ENCODE assay signal across 11 cellular contexts in the genomic region with DNA sequence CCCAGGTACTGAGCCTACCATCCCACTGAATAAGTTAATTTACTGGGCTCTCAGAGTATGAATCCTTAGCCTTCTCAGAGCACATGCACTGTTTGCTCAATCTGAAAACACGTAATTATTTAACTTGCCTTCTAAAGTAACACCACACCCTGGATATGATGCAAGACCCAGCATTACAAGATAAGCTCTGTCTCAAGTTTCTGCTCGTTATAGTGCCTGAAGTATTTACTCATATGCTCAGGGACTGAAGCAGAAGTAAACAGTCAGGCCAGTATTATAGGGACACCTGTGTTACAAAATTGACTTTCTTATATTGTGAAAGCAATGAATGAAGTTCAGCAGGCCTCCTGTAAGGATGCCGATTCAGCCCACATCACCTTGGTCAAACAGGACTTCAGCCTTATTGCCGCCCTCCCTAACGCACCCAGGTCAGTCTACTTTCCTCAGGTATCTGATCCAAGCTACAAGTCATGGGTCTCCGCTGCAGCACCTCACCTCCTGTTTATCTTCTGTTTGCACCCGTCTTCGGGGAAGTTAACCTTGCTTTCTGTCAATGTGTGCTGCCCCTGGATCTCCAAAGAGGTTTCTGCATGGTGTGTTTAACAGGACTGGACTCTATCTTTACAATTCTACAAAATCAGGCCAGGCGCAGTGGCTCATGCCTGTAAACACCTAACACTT. TPM values are rescaled to one million over a fixed set of nuclear protein-coding genes. Genes with fewer than 3 reads are reported as not detected.
DNase-seq lines count a peak whose midpoint lies in the region; TF ChIP-seq lines count a peak whose summit lies in the region.
"Had no signal": no experiment of that assay in that cellular context is flagged by ENCODE, and none has a peak within 500 bp of the region (broad histone marks: within the 10 kb centered on the region; RNA-seq: fewer than 3 reads in every experiment).

No MANE protein-coding gene starts in this region.

- no peaks in the 10 kb centered on the region for H3K36me3 Mint-ChIP-seq in activated CD4-positive, alpha-beta memory T cell treated with anti-CD3 and anti-CD28 coated beads, Interleukin-2, amount 10 ng/mL, durations not matched to agents 7 days and 5 days (ENCODE audit: low read depth)

- H3K9ac ChIP-seq in adipocyte (ENCODE audit: low read length) = no peak overlapping the region

- TF ChIP-seq POLR2A in NB4 (IDR thresholded peaks at IDR 0.05; ENCODE audit: extremely low read depth, insufficient read length) = no peak

- H3K27ac ChIP-seq in muscle layer of duodenum (ENCODE audit: low read length) = peak overlapping the region; percentile 58

- peaks cover 28% of the 10 kb centered on the region for H3K4me1 Mint-ChIP-seq in activated CD4-positive, alpha-beta memory T cell treated with anti-CD3 and anti-CD28 coated beads, Interleukin-2, amount 10 ng/mL, durations not matched to agents 7 days and 5 days

- H3K9me3 ChIP-seq in adipocyte (ENCODE audit: control insufficient read depth, low read length) (no peaks in the 10 kb centered on the region), muscle layer of duodenum (ENCODE audit: control insufficient read depth in 1 of 2, low read length in 2 of 2) (no peaks in the 10 kb centered on the region)

- no peak overlapping the region for H3K4me3 Mint-ChIP-seq in activated CD4-positive, alpha-beta memory T cell treated with anti-CD3 and anti-CD28 coated beads, Interleukin-2, amount 10 ng/mL, durations not matched to agents 7 days and 5 days
- H3K4me3 Mint-ChIP-seq: activated T-cell treated with anti-CD3 and anti-CD28 coated beads, Interleukin-2, amount 50 U/mL, for 72 hours had no signal

- H3K27me3 ChIP-seq in adipocyte (replicated peaks; ENCODE audit: control insufficient read depth, insufficient read depth, low read length) = no peaks in the 10 kb centered on the region
- H3K27me3 ChIP-seq in muscle layer of duodenum (ENCODE audit: low read depth, low read length) = no peaks in the 10 kb centered on the region

- POLR2A ChIA-PET in activated CD4-positive, alpha-beta memory T cell treated with anti-CD3 and anti-CD28 coated beads, Interleukin-2, amount 10 ng/mL, durations not matched to agents 7 days and 5 days (lab: Charles Lee) = interaction anchor here (0.6 kb wide), 1 partner anchor 19 kb away, joined by 3 read pairs; no protein-coding TSS in a partner anchor

- H3K4me1 ChIP-seq in adipocyte (ENCODE audit: control insufficient read depth, insufficient read depth, low read length) = peaks cover 10% of the 10 kb centered on the region
- H3K4me1 ChIP-seq in muscle layer of duodenum (ENCODE audit: control insufficient read depth in 1 of 2, insufficient read depth in 2 of 2, low read length in 2 of 2) = peaks cover 3 to 5% of the 10 kb centered on the region in 2 donors

- no peaks in the 10 kb centered on the region for H3K36me3 ChIP-seq in adipocyte (ENCODE audit: control insufficient read depth, insufficient read depth, low read length, severe bottlenecking)
- H3K36me3 ChIP-seq in muscle layer of duodenum (ENCODE audit: control insufficient read depth in 1 of 2, insufficient read depth in 2 of 2, low read length in 2 of 2) = no peaks in the 10 kb centered on the region

- no peak overlapping the region for H3K4me3 ChIP-seq in NB4 (ENCODE audit: low read depth, low read length)
- no peak overlapping the region for H3K4me3 ChIP-seq in adipocyte (ENCODE audit: low read length)
- no peak overlapping the region for H3K4me3 ChIP-seq in muscle layer of duodenum (ENCODE audit: low read depth in 1 of 2, low read length in 2 of 2)
- H3K4me3 ChIP-seq: GM12878 had no signal

- peak; percentile 42 for DNase-seq in COLO668 (lab: John Stamatoyannopoulos, UW; ENCODE audit: unreplicated experiment)
- DNase-seq in NB4 (ENCODE audit: low read depth) = peak; percentile 89
- peak; percentile 95 for DNase-seq in adipocyte (ENCODE audit: low read depth)
- no peak for DNase-seq in germinal center (ENCODE audit: low spot score)
- no peak for DNase-seq in activated CD4-positive, alpha-beta memory T cell treated with anti-CD3 and anti-CD28 coated beads, Interleukin-2, amount 10 ng/mL, durations not matched to agents 7 days and 5 days
- no peak for DNase-seq in effector CD4-positive, alpha-beta T cell
- no peak for DNase-seq in activated gamma-delta T cell treated with Interleukin-2 at 50 U/mL for 16 hours
- DNase-seq: activated T-cell treated with anti-CD3 and anti-CD28 coated beads, Interleukin-2, amount 50 U/mL, for 72 hours; islet precursor cell had no signal

- H3K9me3 Mint-ChIP-seq in activated CD4-positive, alpha-beta memory T cell treated with anti-CD3 and anti-CD28 coated beads, Interleukin-2, amount 10 ng/mL, durations not matched to agents 7 days and 5 days = peaks cover 5% of the 10 kb centered on the region

- no peak overlapping the region for H3K27ac Mint-ChIP-seq in activated CD4-positive, alpha-beta memory T cell treated with anti-CD3 and anti-CD28 coated beads, Interleukin-2, amount 10 ng/mL, durations not matched to agents 7 days and 5 days
- H3K27ac Mint-ChIP-seq: activated T-cell treated with anti-CD3 and anti-CD28 coated beads, Interleukin-2, amount 50 U/mL, for 72 hours had no signal

- CTCF ChIA-PET in activated CD4-positive, alpha-beta memory T cell treated with anti-CD3 and anti-CD28 coated beads, Interleukin-2, amount 10 ng/mL, durations not matched to agents 7 days and 5 days (lab: Charles Lee) = no interaction called here

- no peak for TF ChIP-seq CTCF in NB4 (IDR thresholded peaks at IDR 0.05; ENCODE audit: low read depth, low read length)

- H3K27me3 Mint-ChIP-seq in activated CD4-positive, alpha-beta memory T cell treated with anti-CD3 and anti-CD28 coated beads, Interleukin-2, amount 10 ng/mL, durations not matched to agents 7 days and 5 days = peaks cover 2% of the 10 kb centered on the region

RNA-seq across cellular contexts. Expression of a gene that starts 42.9 kb away (rescaled TPM):
- total RNA-seq in activated CD4-positive, alpha-beta memory T cell treated with anti-CD3 and anti-CD28 coated beads, Interleukin-2, amount 10 ng/mL, durations not matched to agents 7 days and 5 days = 10 to 100 TPM; 21.9 to 22.1 TPM

Comparison
In these comparisons a context has a peak if more than half of its experiments do, and no peak if none do; other contexts are left out.
1. DNase-seq: peak in COLO668 (single experiment), NB4 (single experiment) and adipocyte (single experiment); none in germinal center (single experiment), activated CD4-positive, alpha-beta memory T cell treated with anti-CD3 and anti-CD28 coated beads, Interleukin-2, amount 10 ng/mL, durations not matched to agents 7 days and 5 days (single experiment), effector CD4-positive, alpha-beta T cell (single experiment) and activated gamma-delta T cell treated with Interleukin-2 at 50 U/mL for 16 hours (single experiment).